In genomic region chr18:47254341-47254939, GRCh38 we compare ENCODE assay signal across 10 cellular contexts. TPM values are rescaled to one million over a fixed set of nuclear protein-coding genes. Genes with fewer than 3 reads are reported as not detected.
A peak's percentile ranks its signal among the peaks of the same experiment; 100 is the strongest.
DNase-seq lines count a peak whose midpoint lies in the region; ATAC-seq and TF ChIP-seq lines count a peak whose summit lies in the region.
"Had no signal": no experiment of that assay in that cellular context is flagged by ENCODE, and none has a peak within 500 bp of the region (broad histone marks: within the 10 kb centered on the region; RNA-seq: fewer than 3 reads in every experiment).

No MANE protein-coding gene starts in this region.

- TF ChIP-seq CTCF in natural killer cell (IDR thresholded peaks at IDR 0.05): no peak

- no peak for ATAC-seq in HG02973 (IDR thresholded peaks at IDR 0.05; ENCODE audit: unreplicated experiment)
- no peak for ATAC-seq in natural killer cell

- H3K27me3 Mint-ChIP-seq in activated T-helper 1 cell treated with anti-CD3 and anti-CD28 coated beads, Interleukin-12 subunit alpha, Interleukin-12 subunit beta, Interleukin-2, Interleukin-4 antibody, amounts not matched to agents 30 ng/mL and 10 ng/mL and 1 ng/mL, durations not matched to agents 14 hours and 24 hours and 36 hours (ENCODE audit: insufficient read depth): peaks cover 65% of the 10 kb centered on the region
- peaks cover 70 to 73% of the 10 kb centered on the region in 2 donors for H3K27me3 Mint-ChIP-seq in natural killer cell (ENCODE audit: low read depth in 2 of 2)

- H3K9me3 Mint-ChIP-seq in activated T-helper 1 cell treated with anti-CD3 and anti-CD28 coated beads, Interleukin-12 subunit alpha, Interleukin-12 subunit beta, Interleukin-2, Interleukin-4 antibody, amounts not matched to agents 30 ng/mL and 10 ng/mL and 1 ng/mL, durations not matched to agents 14 hours and 24 hours and 36 hours: no peaks in the 10 kb centered on the region
- H3K9me3 Mint-ChIP-seq in natural killer cell: no peaks in the 10 kb centered on the region

- no peaks in the 10 kb centered on the region for H3K36me3 Mint-ChIP-seq in activated T-helper 1 cell treated with anti-CD3 and anti-CD28 coated beads, Interleukin-12 subunit alpha, Interleukin-12 subunit beta, Interleukin-2, Interleukin-4 antibody, amounts not matched to agents 30 ng/mL and 10 ng/mL and 1 ng/mL, durations not matched to agents 14 hours and 24 hours and 36 hours (ENCODE audit: low read depth)
- peaks cover 8% of the 10 kb centered on the region for H3K36me3 Mint-ChIP-seq in natural killer cell

- no peaks in the 10 kb centered on the region for H3K4me1 Mint-ChIP-seq in activated T-helper 1 cell treated with anti-CD3 and anti-CD28 coated beads, Interleukin-12 subunit alpha, Interleukin-12 subunit beta, Interleukin-2, Interleukin-4 antibody, amounts not matched to agents 30 ng/mL and 10 ng/mL and 1 ng/mL, durations not matched to agents 14 hours and 24 hours and 36 hours (ENCODE audit: low read depth)
- no peaks in the 10 kb centered on the region for H3K4me1 Mint-ChIP-seq in natural killer cell

- no peak overlapping the region for H3K4me3 Mint-ChIP-seq in activated T-helper 1 cell treated with anti-CD3 and anti-CD28 coated beads, Interleukin-12 subunit alpha, Interleukin-12 subunit beta, Interleukin-2, Interleukin-4 antibody, amounts not matched to agents 30 ng/mL and 10 ng/mL and 1 ng/mL, durations not matched to agents 14 hours and 24 hours and 36 hours
- H3K4me3 Mint-ChIP-seq in natural killer cell: no peak overlapping the region

- DNase-seq in stimulated activated CD4-positive, alpha-beta T cell treated with anti-CD3 and anti-CD28 coated beads, Interleukin-15, amount 100 ng/mL, for 24 hours: peak; percentile 50
- DNase-seq in stimulated activated CD4-positive, alpha-beta T cell treated with anti-CD3 and anti-CD28 coated beads, Interleukin-4, amount 100 ng/mL, for 4 hours: no peak
- DNase-seq in activated T-helper 1 cell treated with anti-CD3 and anti-CD28 coated beads, Interleukin-12 subunit alpha, Interleukin-12 subunit beta, Interleukin-2, Interleukin-4 antibody, amounts not matched to agents 30 ng/mL and 10 ng/mL and 1 ng/mL, durations not matched to agents 14 hours and 24 hours and 36 hours (ENCODE audit: low spot score): peak; percentile 10
- DNase-seq in iPS-NIHi11 (ENCODE audit: low spot score): peak; percentile 69
- DNase-seq in NCI-H446 (lab: John Stamatoyannopoulos, UW): no peak
- no peak for DNase-seq in dedifferentiated amniotic fluid mesenchymal stem cell (ENCODE audit: extremely low spot score)
- no peak for DNase-seq in natural killer cell
- DNase-seq: NCI-H2029 treated with DMSO at 0.1 percent for 48 hours had no signal

- H3K27ac Mint-ChIP-seq in activated T-helper 1 cell treated with anti-CD3 and anti-CD28 coated beads, Interleukin-12 subunit alpha, Interleukin-12 subunit beta, Interleukin-2, Interleukin-4 antibody, amounts not matched to agents 30 ng/mL and 10 ng/mL and 1 ng/mL, durations not matched to agents 14 hours and 24 hours and 36 hours: no peak overlapping the region
- H3K27ac Mint-ChIP-seq in natural killer cell: no peak overlapping the region

- intact Hi-C loops in activated T-helper 1 cell treated with anti-CD3 and anti-CD28 coated beads, Interleukin-12 subunit alpha, Interleukin-12 subunit beta, Interleukin-2, Interleukin-4 antibody, amounts not matched to agents 30 ng/mL and 10 ng/mL and 1 ng/mL, durations not matched to agents 14 hours and 24 hours and 36 hours (cut with micrococcal nuclease): loop anchor here (2.0 kb wide), 1 partner anchor 498 kb away; the partner anchor contains the start of gene ST8SIA5
- intact Hi-C loops in natural killer cell (cut with micrococcal nuclease): no loop called here

RNA-seq across cellular contexts. Expression of gene SKOR2, which starts 3.0 kb away (rescaled TPM):
- total RNA-seq in activated T-helper 1 cell treated with anti-CD3 and anti-CD28 coated beads, Interleukin-12 subunit alpha, Interleukin-12 subunit beta, Interleukin-2, Interleukin-4 antibody, amounts not matched to agents 30 ng/mL and 10 ng/mL and 1 ng/mL, durations not matched to agents 14 hours and 24 hours and 36 hours: not detected in 2 replicates
- total RNA-seq in natural killer cell: not detected
- total RNA-seq: H4 had no signal

Comparison
In these comparisons a context has a peak if more than half of its experiments do, and no peak if none do; other contexts are left out.
1. DNase-seq: peak in stimulated activated CD4-positive, alpha-beta T cell treated with anti-CD3 and anti-CD28 coated beads, Interleukin-15, amount 100 ng/mL, for 24 hours (single experiment), activated T-helper 1 cell treated with anti-CD3 and anti-CD28 coated beads, Interleukin-12 subunit alpha, Interleukin-12 subunit beta, Interleukin-2, Interleukin-4 antibody, amounts not matched to agents 30 ng/mL and 10 ng/mL and 1 ng/mL, durations not matched to agents 14 hours and 24 hours and 36 hours (single experiment) and iPS-NIHi11 (single experiment); none in stimulated activated CD4-positive, alpha-beta T cell treated with anti-CD3 and anti-CD28 coated beads, Interleukin-4, amount 100 ng/mL, for 4 hours (0 of 2), NCI-H446 (0 of 2), dedifferentiated amniotic fluid mesenchymal stem cell (single experiment) and natural killer cell (single experiment).